In genomic region chr15:83250766-83251165, GRCh38 we compare ENCODE assay signal across 21 cellular contexts. TPM values are rescaled to one million over a fixed set of nuclear protein-coding genes. Genes with fewer than 3 reads are reported as not detected.
DNase-seq lines count a peak whose midpoint lies in the region; ATAC-seq and TF ChIP-seq lines count a peak whose summit lies in the region.
"Had no signal": no experiment of that assay in that cellular context is flagged by ENCODE, and none has a peak within 500 bp of the region (broad histone marks: within the 10 kb centered on the region; RNA-seq: fewer than 3 reads in every experiment).

No MANE protein-coding gene starts in this region.

- H3K9me3 Mint-ChIP-seq in MCF 10A (ENCODE audit: unreplicated experiment), result no peaks in the 10 kb centered on the region
- H3K9me3 Mint-ChIP-seq: CD4-positive, CD25-positive, alpha-beta regulatory T cell had no signal

- H3K27ac Mint-ChIP-seq in MCF 10A (ENCODE audit: low read depth, unreplicated experiment), result peak overlapping the region; percentile 56
- H3K27ac Mint-ChIP-seq: CD4-positive, CD25-positive, alpha-beta regulatory T cell had no signal

- no peak for TF ChIP-seq POLR2A in breast epithelium (IDR thresholded peaks at IDR 0.05)

- H3K36me3 ChIP-seq in breast epithelium, result no peaks in the 10 kb centered on the region
- no peaks in the 10 kb centered on the region for H3K36me3 ChIP-seq in upper lobe of right lung
- H3K36me3 ChIP-seq: BE2C had no signal

- H3K27me3 ChIP-seq in breast epithelium, result peaks cover 0 to 9% of the 10 kb centered on the region in 2 donors
- peaks cover 22% of the 10 kb centered on the region for H3K27me3 ChIP-seq in upper lobe of right lung

- no peak overlapping the region for H3K4me3 ChIP-seq in breast epithelium
- no peak overlapping the region for H3K4me3 ChIP-seq in choroid plexus epithelial cell (ENCODE audit: low read depth, low read length)
- H3K4me3 ChIP-seq in fibroblast of pulmonary artery (replicated peaks; ENCODE audit: low read depth, low read length), result no peak overlapping the region
- no peak overlapping the region for H3K4me3 ChIP-seq in upper lobe of right lung

- no peak for ATAC-seq in GM19463 (IDR thresholded peaks at IDR 0.05; ENCODE audit: unreplicated experiment)
- ATAC-seq in upper lobe of right lung, result no peak

- H3K27ac ChIP-seq in breast epithelium (no peak overlapping the region), upper lobe of right lung (no peak overlapping the region)
- H3K27ac ChIP-seq: 22Rv1, HL-60 had no signal

- CTCF ChIA-PET in MCF 10A (lab: Yijun Ruan, JAX), result interaction anchor here (5.2 to 11.0 kb wide), 2 partner anchors 130 to 186 kb away, joined by 114 to 234 read pairs; no protein-coding TSS in a partner anchor

- H3K4me1 ChIP-seq in breast epithelium, result no peaks in the 10 kb centered on the region
- no peaks in the 10 kb centered on the region for H3K4me1 ChIP-seq in upper lobe of right lung
- H3K4me1 ChIP-seq: BE2C, Caco-2 had no signal

- no peaks in the 10 kb centered on the region for H3K9me3 ChIP-seq in breast epithelium
- no peaks in the 10 kb centered on the region for H3K9me3 ChIP-seq in upper lobe of right lung
- H3K9me3 ChIP-seq: BE2C, Caco-2 had no signal

- intact Hi-C loops in MCF 10A (cut with micrococcal nuclease), result no loop called here
- intact Hi-C loops in breast epithelium (cut with DNase I; ENCODE audit: low total_unique reads), result loop anchor here (5.0 kb wide), 2 partner anchors 122 to 652 kb away; no protein-coding TSS in a partner anchor
- intact Hi-C loops in upper lobe of right lung (cut with DNase I), result no loop called here

- H3K36me3 Mint-ChIP-seq in MCF 10A (ENCODE audit: insufficient read depth, unreplicated experiment), result peaks cover 31% of the 10 kb centered on the region
- H3K36me3 Mint-ChIP-seq: CD4-positive, CD25-positive, alpha-beta regulatory T cell had no signal

- POLR2A ChIA-PET in MCF 10A (lab: Yijun Ruan, JAX), result interaction anchor here (0.7 to 5.7 kb wide), 11 partner anchors 11 to 186 kb away, joined by 3 to 45 read pairs (median 4); no protein-coding TSS in a partner anchor

- DNase-seq in MCF 10A (ENCODE audit: unreplicated experiment), result peak; percentile 56
- DNase-seq in breast epithelium (ENCODE audit: low spot score in 2 of 2), result no peak
- DNase-seq in choroid plexus epithelial cell (ENCODE audit: low read depth), result peak; percentile 23
- peak; percentile 20 for DNase-seq in fibroblast of pulmonary artery (ENCODE audit: low read depth)
- peak; percentile 23 for DNase-seq in stromal cell of bone marrow (ENCODE audit: low read depth)
- DNase-seq in upper lobe of right lung, result no peak
- DNase-seq in D341Med (ENCODE audit: low spot score), result no peak
- DNase-seq: BE2C; Caco-2; CD4-positive, CD25-positive, alpha-beta regulatory T cell; DMS153; Kasumi-1; MM.1S; NCI-H1092 treated with DMSO at 0.1 percent for 48 hours; NCI-H146; NK-92 treated with Interleukin-12 subunit alpha and Interleukin-12 subunit beta, amount 100 ng/mL, for 24 hours; Right ventricle myocardium superior had no signal

- peaks cover 27% of the 10 kb centered on the region for H3K4me1 Mint-ChIP-seq in MCF 10A (ENCODE audit: insufficient read depth, unreplicated experiment)
- H3K4me1 Mint-ChIP-seq: CD4-positive, CD25-positive, alpha-beta regulatory T cell had no signal

- no peak for TF ChIP-seq CTCF in MCF 10A (IDR thresholded peaks at IDR 0.05; ENCODE audit: unreplicated experiment)
- TF ChIP-seq CTCF in breast epithelium (IDR thresholded peaks at IDR 0.05), result no peak
- TF ChIP-seq CTCF in choroid plexus epithelial cell (conservative IDR thresholded peaks at IDR 0.05; ENCODE audit: low read depth, low read length), result no peak
- no peak for TF ChIP-seq CTCF in fibroblast of pulmonary artery (IDR thresholded peaks at IDR 0.05; ENCODE audit: low read length, missing control alignments)
- TF ChIP-seq CTCF in upper lobe of right lung (IDR thresholded peaks at IDR 0.05), result no peak

- peak overlapping the region; percentile 24 for H3K4me3 Mint-ChIP-seq in MCF 10A (ENCODE audit: unreplicated experiment)
- H3K4me3 Mint-ChIP-seq: CD4-positive, CD25-positive, alpha-beta regulatory T cell had no signal

- no peaks in the 10 kb centered on the region for H3K27me3 Mint-ChIP-seq in MCF 10A (ENCODE audit: insufficient read depth, unreplicated experiment)

- no TSS peak for BruUV-seq in MCF 10A (replicated peaks; lab: Mats Ljungman, UMichigan)

RNA-seq across cellular contexts. Expression of gene BNC1, which starts 33.7 kb away (rescaled TPM):
- total RNA-seq in MCF 10A (2022) (68.3 and 93.5 TPM in 2 replicates), breast epithelium (10 to 100 TPM in 1 of 3 donors, 1 to 10 TPM in 1, under 1 TPM in 1; 0.48 to 10.7 (median 1.6) TPM), upper lobe of right lung (3.1 TPM)
- total RNA-seq: Caco-2; CD4-positive, CD25-positive, alpha-beta regulatory T cell; NCI-H460 had no signal

RNA-seq across cellular contexts. Expression of gene HDGFL3, which starts 43.1 kb away (rescaled TPM):
- 80.4 and 104 TPM in 2 replicates for total RNA-seq in MCF 10A (2022)
- 10 to 100 TPM; 19.0 to 42.4 (median 34.7) TPM for total RNA-seq in breast epithelium
- total RNA-seq in upper lobe of right lung, result 40.3 TPM

Comparison
In these comparisons a context has a peak if more than half of its experiments do, and no peak if none do; other contexts are left out.
1. DNase-seq: peak in MCF 10A (single experiment), choroid plexus epithelial cell (single experiment), fibroblast of pulmonary artery (single experiment) and stromal cell of bone marrow (single experiment); none in breast epithelium (0 of 2), upper lobe of right lung (single experiment) and D341Med (single experiment).